24 cellular contexts compared by ENCODE assay signal in the genomic region with DNA sequence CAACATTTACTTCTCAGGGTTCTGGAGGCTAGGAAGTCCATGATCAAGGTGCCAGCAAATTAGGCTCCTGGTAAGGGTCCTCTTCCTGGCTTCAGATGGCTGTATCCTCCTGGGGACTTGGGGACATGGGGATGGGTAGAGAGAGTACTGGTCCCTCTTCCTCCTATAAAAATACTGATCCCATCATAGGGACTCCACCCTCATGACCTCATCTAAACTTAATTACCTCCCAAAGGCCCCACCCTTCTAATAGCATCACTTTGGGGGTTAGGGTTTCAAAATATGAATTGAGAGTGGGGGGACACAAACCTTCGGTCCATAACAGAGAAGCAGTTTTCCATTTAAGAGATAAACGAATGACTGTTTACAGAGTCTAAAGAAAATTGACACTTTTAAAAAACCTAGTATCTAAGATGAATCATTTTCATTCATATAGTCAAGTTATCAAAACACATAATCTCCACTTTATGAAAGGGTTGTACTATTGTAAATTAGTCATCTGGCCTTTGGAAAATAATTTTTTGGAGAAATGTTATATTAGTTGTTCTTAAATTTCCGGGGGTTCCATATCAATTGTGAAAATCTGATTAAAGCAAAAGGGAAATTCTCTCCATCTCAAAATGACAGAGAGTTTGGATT. TPM values are rescaled to one million over a fixed set of nuclear protein-coding genes. Genes with fewer than 3 reads are reported as not detected.
A peak's percentile ranks its signal among the peaks of the same experiment; 100 is the strongest.
DNase-seq lines count a peak whose midpoint lies in the region; ATAC-seq and TF ChIP-seq lines count a peak whose summit lies in the region.
"Had no signal": no experiment of that assay in that cellular context is flagged by ENCODE, and none has a peak within 500 bp of the region (broad histone marks: within the 10 kb centered on the region; RNA-seq: fewer than 3 reads in every experiment).

No MANE protein-coding gene starts in this region.

- POLR2A ChIA-PET in SK-N-SH (lab: Yijun Ruan, JAX): no interaction called here

- peak overlapping the region; percentile 25; the same call in 1 of the 2 replicates for H3K4me2 ChIP-seq in SK-N-SH

- peaks cover 6% of the 10 kb centered on the region; the same call in 1 of the 2 replicates for H4K20me1 ChIP-seq in SK-N-SH (ENCODE audit: insufficient read depth)

- H3K4me3 ChIP-seq in SK-N-SH (ENCODE audit: low read depth in 2 of 2, low read length in 1 of 2) (no peak overlapping the region), subcutaneous abdominal adipose tissue (ENCODE audit: low read depth in 1 of 5, low read length in 5 of 5) (no peak overlapping the region)
- no peak overlapping the region for H3K4me3 ChIP-seq in effector memory CD4-positive, alpha-beta T cell (ENCODE audit: insufficient read depth, low read depth, low read length, poor library complexity, severe bottlenecking)
- H3K4me3 ChIP-seq: ascending aorta, MG63, right lobe of liver, vagina had no signal

- peaks cover 77% of the 10 kb centered on the region for H3K4me1 Mint-ChIP-seq in stimulated activated naive CD8-positive, alpha-beta T cell treated with anti-CD3 and anti-CD28 coated beads, Interleukin-15, Interleukin-2, amounts not matched to agents 100 ng/mL and 50 ng/mL, for 24 hours (ENCODE audit: low read depth)
- H3K4me1 Mint-ChIP-seq in stimulated activated naive CD8-positive, alpha-beta T cell treated with anti-CD3 and anti-CD28 coated beads, Interleukin-15, amount 100 ng/mL, for 72 hours: peaks cover 76% of the 10 kb centered on the region

- ATAC-seq in SK-N-SH treated with all-trans-retinoic acid at 6 μM for 48 hours: no peak
- ATAC-seq in stimulated activated naive CD8-positive, alpha-beta T cell treated with anti-CD3 and anti-CD28 coated beads, Interleukin-15, amount 100 ng/mL, for 72 hours: no peak
- ATAC-seq: right lobe of liver had no signal

- no peaks in the 10 kb centered on the region for H3K9me2 ChIP-seq in SK-N-SH

- peaks cover 100% of the 10 kb centered on the region for H3K79me2 ChIP-seq in SK-N-SH (ENCODE audit: insufficient read depth)

- DNase-seq in SK-N-SH (no peak), NCI-H1417 treated with DMSO at 0.1 percent for 48 hours (lab: John Stamatoyannopoulos, UW) (no peak), GM19238 (ENCODE audit: insufficient read length, low spot score) (no peak)
- no peak for DNase-seq in stimulated activated naive CD8-positive, alpha-beta T cell treated with anti-CD3 and anti-CD28 coated beads, Interleukin-15, amount 100 ng/mL, for 72 hours
- DNase-seq in effector memory CD4-positive, alpha-beta T cell: no peak
- DNase-seq: 8988T; activated effector memory CD4-positive, alpha-beta T cell treated with Interleukin-2 at 50 U/mL for 16 hours; BE2C; kidney glomerular epithelial cell; MG63; NCI-H146; NCI-H526 treated with DMSO at 0.1 percent for 48 hours; right lobe of liver; SIG-M5; stimulated activated CD8-positive, alpha-beta memory T cell treated with anti-CD3 and anti-CD28 coated beads, Interleukin-4, amount 100 ng/mL, for 48 hours had no signal

- H3K27me3 Mint-ChIP-seq in stimulated activated naive CD8-positive, alpha-beta T cell treated with anti-CD3 and anti-CD28 coated beads, Interleukin-15, Interleukin-2, amounts not matched to agents 100 ng/mL and 50 ng/mL, for 24 hours: no peaks in the 10 kb centered on the region
- no peaks in the 10 kb centered on the region for H3K27me3 Mint-ChIP-seq in stimulated activated naive CD8-positive, alpha-beta T cell treated with anti-CD3 and anti-CD28 coated beads, Interleukin-15, amount 100 ng/mL, for 72 hours

- H3K9me3 ChIP-seq in SK-N-SH (no peaks in the 10 kb centered on the region), subcutaneous abdominal adipose tissue (ENCODE audit: control insufficient read depth in 5 of 5, low read length in 5 of 5) (no peaks in the 10 kb centered on the region)
- H3K9me3 ChIP-seq in effector memory CD4-positive, alpha-beta T cell (ENCODE audit: control insufficient read depth, low read length): no peaks in the 10 kb centered on the region
- H3K9me3 ChIP-seq: ascending aorta, BE2C, MG63, right lobe of liver, vagina had no signal

- H2AFZ ChIP-seq in SK-N-SH (ENCODE audit: low read depth): no peak overlapping the region
- H2AFZ ChIP-seq: parathyroid adenoma had no signal

- TF ChIP-seq RAD21 in SK-N-SH (IDR thresholded peaks at IDR 0.05; ENCODE audit: low read length): no peak

- 33% methylated on average over 3 of the region's 3 CpGs for WGBS in SK-N-SH (ENCODE audit: low lambda C conversion rate)

- no peak for TF ChIP-seq EP300 in SK-N-SH (IDR thresholded peaks at IDR 0.05; ENCODE audit: borderline replicate concordance in 1 of 2, low read depth in 1 of 2, low read length in 1 of 2)

- H3K36me3 ChIP-seq in SK-N-SH (replicated peaks in 1 of 2; ENCODE audit: control insufficient read depth in 1 of 2, insufficient read depth in 2 of 2, low read length in 1 of 2) (no peaks in the 10 kb centered on the region), subcutaneous abdominal adipose tissue (ENCODE audit: control insufficient read depth in 5 of 5, insufficient read depth in 5 of 5, low read length in 5 of 5) (no peaks in the 10 kb centered on the region)
- peaks cover 4% of the 10 kb centered on the region for H3K36me3 ChIP-seq in effector memory CD4-positive, alpha-beta T cell (ENCODE audit: control insufficient read depth, insufficient read depth, low read length)
- H3K36me3 ChIP-seq: ascending aorta, BE2C, MG63, right lobe of liver, vagina had no signal

- H3K27ac Mint-ChIP-seq in stimulated activated naive CD8-positive, alpha-beta T cell treated with anti-CD3 and anti-CD28 coated beads, Interleukin-15, Interleukin-2, amounts not matched to agents 100 ng/mL and 50 ng/mL, for 24 hours: peak overlapping the region; percentile 61
- no peak overlapping the region for H3K27ac Mint-ChIP-seq in stimulated activated naive CD8-positive, alpha-beta T cell treated with anti-CD3 and anti-CD28 coated beads, Interleukin-15, amount 100 ng/mL, for 72 hours
- H3K27ac Mint-ChIP-seq: T-helper 1 cell treated with Interleukin-12 subunit alpha and Interleukin-12 subunit beta and Interleukin-4 antibody, amounts not matched to agents 30 μg/mL and 1 μg/mL, for 36 hours had no signal

- H3K4me1 ChIP-seq in SK-N-SH (ENCODE audit: control insufficient read depth in 1 of 2, insufficient read depth in 2 of 2, low read depth in 1 of 2, low read length in 1 of 2) (peaks cover 31 to 33% of the 10 kb centered on the region in 2 experiments), subcutaneous abdominal adipose tissue (ENCODE audit: control insufficient read depth in 5 of 5, insufficient read depth in 5 of 5, low read length in 5 of 5) (peaks cover 2 to 34% (median 30%) of the 10 kb centered on the region in 5 donors)
- peaks cover 53% of the 10 kb centered on the region for H3K4me1 ChIP-seq in effector memory CD4-positive, alpha-beta T cell (ENCODE audit: control insufficient read depth, insufficient read depth, low read length, poor library complexity, severe bottlenecking)

- TF ChIP-seq CTCF in SK-N-SH (IDR thresholded peaks at IDR 0.05): no peak

- H3F3A ChIP-seq in SK-N-SH (replicated peaks; ENCODE audit: insufficient read depth): peaks cover 29% of the 10 kb centered on the region

- H3K36me3 Mint-ChIP-seq in stimulated activated naive CD8-positive, alpha-beta T cell treated with anti-CD3 and anti-CD28 coated beads, Interleukin-15, Interleukin-2, amounts not matched to agents 100 ng/mL and 50 ng/mL, for 24 hours (ENCODE audit: low read depth): peaks cover 32% of the 10 kb centered on the region

- CTCF ChIA-PET in SK-N-SH (lab: Yijun Ruan, JAX): interaction anchor here (1.2 kb wide), 1 partner anchor 144 kb away, joined by 5 read pairs; no protein-coding TSS in a partner anchor

- H3K4me3 Mint-ChIP-seq in stimulated activated naive CD8-positive, alpha-beta T cell treated with anti-CD3 and anti-CD28 coated beads, Interleukin-15, Interleukin-2, amounts not matched to agents 100 ng/mL and 50 ng/mL, for 24 hours: peak overlapping the region; percentile 13
- no peak overlapping the region for H3K4me3 Mint-ChIP-seq in stimulated activated naive CD8-positive, alpha-beta T cell treated with anti-CD3 and anti-CD28 coated beads, Interleukin-15, amount 100 ng/mL, for 72 hours
- H3K4me3 Mint-ChIP-seq: T-helper 1 cell treated with Interleukin-12 subunit alpha and Interleukin-12 subunit beta and Interleukin-4 antibody, amounts not matched to agents 30 μg/mL and 1 μg/mL, for 36 hours had no signal

- no peaks in the 10 kb centered on the region for H3K9me3 Mint-ChIP-seq in stimulated activated naive CD8-positive, alpha-beta T cell treated with anti-CD3 and anti-CD28 coated beads, Interleukin-15, Interleukin-2, amounts not matched to agents 100 ng/mL and 50 ng/mL, for 24 hours
- no peaks in the 10 kb centered on the region for H3K9me3 Mint-ChIP-seq in stimulated activated naive CD8-positive, alpha-beta T cell treated with anti-CD3 and anti-CD28 coated beads, Interleukin-15, amount 100 ng/mL, for 72 hours
- H3K9me3 Mint-ChIP-seq: T-helper 1 cell treated with Interleukin-12 subunit alpha and Interleukin-12 subunit beta and Interleukin-4 antibody, amounts not matched to agents 30 μg/mL and 1 μg/mL, for 36 hours had no signal

- H3K27ac ChIP-seq in SK-N-SH (ENCODE audit: low read depth in 2 of 2, low read length in 1 of 2): peak overlapping the region; percentile 16 to 61; a peak in 3 of 4 replicates
- peak overlapping the region; percentile 26 for H3K27ac ChIP-seq in effector memory CD4-positive, alpha-beta T cell (ENCODE audit: insufficient read depth, low read length, poor library complexity, severe bottlenecking)
- H3K27ac ChIP-seq in subcutaneous abdominal adipose tissue (ENCODE audit: low read depth, low read length): peak overlapping the region; percentile 63
- H3K27ac ChIP-seq: HL-60, parathyroid adenoma, right lobe of liver, vagina, VCaP had no signal

- no peaks in the 10 kb centered on the region for H3K27me3 ChIP-seq in SK-N-SH (ENCODE audit: insufficient read depth)
- H3K27me3 ChIP-seq in effector memory CD4-positive, alpha-beta T cell (replicated peaks; ENCODE audit: control insufficient read depth, insufficient read depth, low read length, poor library complexity, severe bottlenecking): no peaks in the 10 kb centered on the region
- H3K27me3 ChIP-seq in subcutaneous abdominal adipose tissue (ENCODE audit: control insufficient read depth in 5 of 5, insufficient read depth in 4 of 5, low read length in 5 of 5): no peaks in the 10 kb centered on the region
- H3K27me3 ChIP-seq: ascending aorta, BE2C, MG63, right lobe of liver, vagina had no signal

- H3K9ac ChIP-seq in SK-N-SH: 0 out of 2 replicates have a peak overlapping the region, but pooled peaks have one; percentile 7
- peak overlapping the region in 1 of 5 donors; percentile 41 for H3K9ac ChIP-seq in subcutaneous abdominal adipose tissue (ENCODE audit: low read length in 5 of 5)
- H3K9ac ChIP-seq: parathyroid adenoma had no signal

TF ChIP-seq in SK-N-SH treated with all-trans-retinoic acid at 6 μM for 48 hours, 23 proteins besides CTCF, POLR2A, EP300 and RAD21 (continues in another document):
- TF ChIP-seq ZNF70 (CRISPR knock-in tag; IDR thresholded peaks at IDR 0.05) (no peak), ZNF8 (CRISPR knock-in tag; IDR thresholded peaks at IDR 0.05) (no peak), ISL1 (CRISPR knock-in tag; IDR thresholded peaks at IDR 0.05) (no peak), ZNF565 (CRISPR knock-in tag; conservative IDR thresholded peaks at IDR 0.05; ENCODE audit: low read depth) (no peak)

RNA-seq across cellular contexts. Expression of gene ELOVL5, which starts 33.5 kb away (rescaled TPM):
- polyA plus RNA-seq in SK-N-SH (2012; rRNA removed): 31.9 and 46.4 TPM in 2 replicates
- 35.2 and 38.0 TPM in 2 replicates for polyA plus RNA-seq in SK-N-SH (2012; cell fraction: cytosol; rRNA removed)
- polyA plus RNA-seq in SK-N-SH (2012; cell fraction: nucleus; rRNA removed): 21.5 and 37.4 TPM in 2 replicates
